In genomic region chr5:130975847-130976246, GRCh38 we compare ENCODE assay signal across 24 cellular contexts.
"Had no signal": no experiment of that assay in that cellular context is flagged by ENCODE, and none has a peak within 500 bp of the region (broad histone marks: within the 10 kb centered on the region; RNA-seq: fewer than 3 reads in every experiment).

No MANE protein-coding gene starts in this region.

- H3K27ac ChIP-seq: testis had no signal

- H3K4me3 ChIP-seq: smooth muscle cell, testis had no signal

- H3K9me3 ChIP-seq: testis had no signal

- DNase-seq: activated CD4-positive, alpha-beta memory T cell treated with anti-CD3 and anti-CD28 coated beads for 36 hours; activated CD4-positive, alpha-beta T cell treated with anti-CD3 and anti-CD28 coated beads for 48 hours; activated CD4-positive, CD25-positive, alpha-beta regulatory T cell; activated effector memory CD4-positive, alpha-beta T cell treated with Interleukin-2 at 50 U/mL for 16 hours; activated naive CD4-positive, alpha-beta T cell treated with anti-CD3 and anti-CD28 coated beads for 36 hours; activated naive CD8-positive, alpha-beta T cell treated with anti-CD3 and anti-CD28 coated beads, Interleukin-2, amount 10 ng/mL, durations not matched to agents 7 days and 5 days; activated T-cell treated with anti-CD3 and anti-CD28 coated beads, Interleukin-2, amount 50 U/mL, for 48 hours; amniotic stem cell; effector CD4-positive, alpha-beta T cell; glutamatergic neuron; hippocampal formation; nucleus accumbens; stimulated activated CD4-positive, alpha-beta T cell treated with anti-CD3 and anti-CD28 coated beads, Interleukin-15, amount 100 ng/mL, for 24 hours; T1000; testis had no signal

- H3K27ac Mint-ChIP-seq: activated CD4-positive, alpha-beta memory T cell treated with anti-CD3 and anti-CD28 coated beads for 36 hours; activated naive CD4-positive, alpha-beta T cell treated with anti-CD3 and anti-CD28 coated beads for 36 hours; activated naive CD8-positive, alpha-beta T cell treated with anti-CD3 and anti-CD28 coated beads, Interleukin-2, amount 10 ng/mL, durations not matched to agents 7 days and 5 days; dendritic cell treated with granulocyte-macrophage colony-stimulating factor and Interleukin-4, amounts not matched to agents 40 ng/mL and 50 ng/mL, for 4 days; memory B cell; stimulated activated memory B cell treated with anti-CD40 and anti-IgM and Interleukin-4, amounts not matched to agents 10 μg/mL and 1 μg/mL and 100 μg/mL, for 72 hours; T-helper 1 cell treated with Interleukin-12 subunit alpha and Interleukin-12 subunit beta and Interleukin-4 antibody, amounts not matched to agents 30 μg/mL and 1 μg/mL, for 36 hours; type B pancreatic cell had no signal

- H3K4me1 Mint-ChIP-seq: activated naive CD8-positive, alpha-beta T cell treated with anti-CD3 and anti-CD28 coated beads, Interleukin-2, amount 10 ng/mL, durations not matched to agents 7 days and 5 days; memory B cell; stimulated activated memory B cell treated with anti-CD40 and anti-IgM and Interleukin-4, amounts not matched to agents 10 μg/mL and 1 μg/mL and 100 μg/mL, for 72 hours had no signal

- H3K9me3 Mint-ChIP-seq: type B pancreatic cell had no signal

- ATAC-seq: esophagus mucosa; sciatic nerve; stimulated activated memory B cell treated with anti-CD40 and anti-IgM and Interleukin-4, amounts not matched to agents 10 μg/mL and 1 μg/mL and 100 μg/mL, for 72 hours had no signal

- H3K27me3 Mint-ChIP-seq: dendritic cell treated with granulocyte-macrophage colony-stimulating factor and Interleukin-4, amounts not matched to agents 40 ng/mL and 50 ng/mL, for 4 days had no signal

- H3K4me3 Mint-ChIP-seq: activated CD4-positive, alpha-beta memory T cell treated with anti-CD3 and anti-CD28 coated beads for 36 hours; activated naive CD4-positive, alpha-beta T cell treated with anti-CD3 and anti-CD28 coated beads for 36 hours; activated naive CD8-positive, alpha-beta T cell treated with anti-CD3 and anti-CD28 coated beads, Interleukin-2, amount 10 ng/mL, durations not matched to agents 7 days and 5 days; dendritic cell treated with granulocyte-macrophage colony-stimulating factor and Interleukin-4, amounts not matched to agents 40 ng/mL and 50 ng/mL, for 4 days; memory B cell; stimulated activated memory B cell treated with anti-CD40 and anti-IgM and Interleukin-4, amounts not matched to agents 10 μg/mL and 1 μg/mL and 100 μg/mL, for 72 hours; T-helper 1 cell treated with Interleukin-12 subunit alpha and Interleukin-12 subunit beta and Interleukin-4 antibody, amounts not matched to agents 30 μg/mL and 1 μg/mL, for 36 hours; type B pancreatic cell had no signal

- FAIRE-seq: frontal cortex had no signal

- H3K27me3 ChIP-seq: testis had no signal

- H3K36me3 Mint-ChIP-seq: activated CD4-positive, alpha-beta memory T cell treated with anti-CD3 and anti-CD28 coated beads for 36 hours; activated naive CD8-positive, alpha-beta T cell treated with anti-CD3 and anti-CD28 coated beads, Interleukin-2, amount 10 ng/mL, durations not matched to agents 7 days and 5 days; stimulated activated memory B cell treated with anti-CD40 and anti-IgM and Interleukin-4, amounts not matched to agents 10 μg/mL and 1 μg/mL and 100 μg/mL, for 72 hours; type B pancreatic cell had no signal
